In genomic region chr2:43424262-43425207, GRCh38 we compare ENCODE assay signal across 10 cellular contexts.
DNase-seq lines count a peak whose midpoint lies in the region; ATAC-seq and TF ChIP-seq lines count a peak whose summit lies in the region.
"Had no signal": no experiment of that assay in that cellular context is flagged by ENCODE, and none has a peak within 500 bp of the region (broad histone marks: within the 10 kb centered on the region; RNA-seq: fewer than 3 reads in every experiment).

No MANE protein-coding gene starts in this region.

- in situ Hi-C loops in transverse colon (cut with MboI; ENCODE audit: low pct_ligation_motif_present in 1 of 4, low pct_unique_long_range_greater_than_20kb in 1 of 4, low sequenced_read_pairs in 3 of 4), result no loop called here

- H3K4me3 Mint-ChIP-seq in activated CD8-positive, alpha-beta T cell treated with anti-CD3 and anti-CD28 coated beads for 36 hours, result no peak overlapping the region
- H3K4me3 Mint-ChIP-seq in activated CD8-positive, alpha-beta T cell treated with anti-CD3 and anti-CD28 coated beads, Interleukin-2, amount 10 ng/mL, durations not matched to agents 7 days and 5 days, result no peak overlapping the region
- no peak overlapping the region for H3K4me3 Mint-ChIP-seq in WTC11
- H3K4me3 Mint-ChIP-seq: neural progenitor cell had no signal

- H3K27ac Mint-ChIP-seq in activated CD8-positive, alpha-beta T cell treated with anti-CD3 and anti-CD28 coated beads for 36 hours, result peak overlapping the region; percentile 6
- H3K27ac Mint-ChIP-seq in activated CD8-positive, alpha-beta T cell treated with anti-CD3 and anti-CD28 coated beads, Interleukin-2, amount 10 ng/mL, durations not matched to agents 7 days and 5 days, result no peak overlapping the region
- no peak overlapping the region for H3K27ac Mint-ChIP-seq in WTC11
- H3K27ac Mint-ChIP-seq: neural progenitor cell had no signal

- peak; percentile 55 for DNase-seq in activated CD8-positive, alpha-beta T cell treated with anti-CD3 and anti-CD28 coated beads for 36 hours
- DNase-seq in activated CD8-positive, alpha-beta T cell treated with anti-CD3 and anti-CD28 coated beads, Interleukin-2, amount 10 ng/mL, durations not matched to agents 7 days and 5 days, result no peak
- DNase-seq in WTC11 (ENCODE audit: low spot score) (no peak), left colon (no peak), transverse colon (no peak), Ammon's horn (ENCODE audit: low spot score) (no peak), SHP77 treated with DMSO at 0.1 percent for 48 hours (lab: John Stamatoyannopoulos, UW) (no peak), GOT3 (lab: John Stamatoyannopoulos, UW) (no peak)
- DNase-seq: Kasumi-1 had no signal

- intact Hi-C loops in activated CD8-positive, alpha-beta T cell treated with anti-CD3 and anti-CD28 coated beads for 36 hours (cut with micrococcal nuclease), result loop anchor here (5.0 kb wide), 1 partner anchor 297 kb away; no protein-coding TSS in a partner anchor
- intact Hi-C loops in left colon (cut with DNase I, micrococcal nuclease) (no loop called here), transverse colon (cut with DNase I; ENCODE audit: low total_unique reads) (no loop called here)

- peaks cover 46% of the 10 kb centered on the region for H3K4me1 Mint-ChIP-seq in activated CD8-positive, alpha-beta T cell treated with anti-CD3 and anti-CD28 coated beads for 36 hours (ENCODE audit: low read depth)
- peaks cover 42% of the 10 kb centered on the region for H3K4me1 Mint-ChIP-seq in activated CD8-positive, alpha-beta T cell treated with anti-CD3 and anti-CD28 coated beads, Interleukin-2, amount 10 ng/mL, durations not matched to agents 7 days and 5 days (ENCODE audit: low read depth)
- H3K4me1 Mint-ChIP-seq in WTC11, result no peaks in the 10 kb centered on the region

- H3K27me3 ChIP-seq in transverse colon, result no peaks in the 10 kb centered on the region
- H3K27me3 ChIP-seq: neural progenitor cell had no signal

- H3K4me1 ChIP-seq in transverse colon, result peaks cover 21 to 46% (median 38%) of the 10 kb centered on the region in 4 donors
- H3K4me1 ChIP-seq: neural progenitor cell had no signal

- H3K36me3 ChIP-seq in transverse colon, result no peaks in the 10 kb centered on the region
- H3K36me3 ChIP-seq: neural progenitor cell had no signal

- peak overlapping the region; percentile 65 to 82 (median 80) for H3K27ac ChIP-seq in transverse colon
- H3K27ac ChIP-seq: neural progenitor cell had no signal

- H3K27me3 Mint-ChIP-seq in activated CD8-positive, alpha-beta T cell treated with anti-CD3 and anti-CD28 coated beads for 36 hours, result no peaks in the 10 kb centered on the region
- no peaks in the 10 kb centered on the region for H3K27me3 Mint-ChIP-seq in activated CD8-positive, alpha-beta T cell treated with anti-CD3 and anti-CD28 coated beads, Interleukin-2, amount 10 ng/mL, durations not matched to agents 7 days and 5 days (ENCODE audit: low read depth)
- H3K27me3 Mint-ChIP-seq in WTC11 (ENCODE audit: low read depth), result no peaks in the 10 kb centered on the region

- no peak for TF ChIP-seq CTCF in activated CD8-positive, alpha-beta T cell treated with anti-CD3 and anti-CD28 coated beads for 36 hours (IDR thresholded peaks at IDR 0.05)
- TF ChIP-seq CTCF in WTC11 (IDR thresholded peaks at IDR 0.05), result no peak
- TF ChIP-seq CTCF in transverse colon (IDR thresholded peaks at IDR 0.05), result no peak

- POLR2A ChIA-PET in activated CD8-positive, alpha-beta T cell treated with anti-CD3 and anti-CD28 coated beads for 36 hours (lab: Charles Lee), result interaction anchor here (0.8 to 1.3 kb wide), 3 partner anchors 10 to 197 kb away, joined by 3 to 4 read pairs (median 3); no protein-coding TSS in a partner anchor
- POLR2A ChIA-PET in activated CD8-positive, alpha-beta T cell treated with anti-CD3 and anti-CD28 coated beads, Interleukin-2, amount 10 ng/mL, durations not matched to agents 7 days and 5 days (lab: Charles Lee), result no interaction called here
- POLR2A ChIA-PET in WTC11 (lab: Charles Lee), result no interaction called here

- TF ChIP-seq EP300 in transverse colon (IDR thresholded peaks at IDR 0.05; ENCODE audit: low read depth), result no peak

- H3K36me3 Mint-ChIP-seq in activated CD8-positive, alpha-beta T cell treated with anti-CD3 and anti-CD28 coated beads for 36 hours (ENCODE audit: low read depth), result peaks cover 33% of the 10 kb centered on the region
- peaks cover 38% of the 10 kb centered on the region for H3K36me3 Mint-ChIP-seq in activated CD8-positive, alpha-beta T cell treated with anti-CD3 and anti-CD28 coated beads, Interleukin-2, amount 10 ng/mL, durations not matched to agents 7 days and 5 days (ENCODE audit: low read depth)
- H3K36me3 Mint-ChIP-seq in WTC11, result 0 out of 2 replicates have a peak, but pooled peaks cover 3% of the 10 kb centered on the region

- WGBS in transverse colon (ENCODE audit: low coverage in 1 of 2), 2 donors, result 16 to 44% methylated on average over 3 to 6 of the region's 6 CpGs

- no peaks in the 10 kb centered on the region for H3K9me3 ChIP-seq in transverse colon

- no peak overlapping the region for H3K4me3 ChIP-seq in transverse colon
- H3K4me3 ChIP-seq: neural progenitor cell had no signal

- H3K9me3 Mint-ChIP-seq in activated CD8-positive, alpha-beta T cell treated with anti-CD3 and anti-CD28 coated beads for 36 hours, result no peaks in the 10 kb centered on the region
- no peaks in the 10 kb centered on the region for H3K9me3 Mint-ChIP-seq in activated CD8-positive, alpha-beta T cell treated with anti-CD3 and anti-CD28 coated beads, Interleukin-2, amount 10 ng/mL, durations not matched to agents 7 days and 5 days (ENCODE audit: insufficient read depth)
- no peaks in the 10 kb centered on the region for H3K9me3 Mint-ChIP-seq in WTC11
- H3K9me3 Mint-ChIP-seq: neural progenitor cell had no signal

- no peak for TF ChIP-seq POLR2A in transverse colon (IDR thresholded peaks at IDR 0.05)

- CTCF ChIA-PET in activated CD8-positive, alpha-beta T cell treated with anti-CD3 and anti-CD28 coated beads for 36 hours (lab: Charles Lee), result interaction anchor here (0.9 to 2.9 kb wide), 4 partner anchors 22 to 59 kb away, joined by 4 to 9 read pairs (median 5); no protein-coding TSS in a partner anchor
- CTCF ChIA-PET in activated CD8-positive, alpha-beta T cell treated with anti-CD3 and anti-CD28 coated beads, Interleukin-2, amount 10 ng/mL, durations not matched to agents 7 days and 5 days (lab: Charles Lee), result interaction anchor here (0.9 to 2.2 kb wide), 6 partner anchors 28 to 449 kb away, joined by 3 to 10 read pairs (median 4); no protein-coding TSS in a partner anchor
- CTCF ChIA-PET in WTC11 (lab: Charles Lee), result no interaction called here

- peak; percentile 25 for ATAC-seq in activated CD8-positive, alpha-beta T cell treated with anti-CD3 and anti-CD28 coated beads for 36 hours
- no peak for ATAC-seq in activated CD8-positive, alpha-beta T cell treated with anti-CD3 and anti-CD28 coated beads, Interleukin-2, amount 10 ng/mL, durations not matched to agents 7 days and 5 days
- no peak for ATAC-seq in WTC11
- ATAC-seq in left colon, result peak; percentile 71

TF ChIP-seq in WTC11, 78 proteins besides CTCF, POLR2A, EP300 and RAD21:
- TF ChIP-seq SMAD4 (CRISPR knock-in tag; IDR thresholded peaks at IDR 0.05) (no peak), HMGA2 (CRISPR knock-in tag; IDR thresholded peaks at IDR 0.05) (no peak), GABPB1 (CRISPR knock-in tag; IDR thresholded peaks at IDR 0.05) (peak; percentile 39; the same call in 1 of the 2 replicates)

Comparison
In these comparisons a context has a peak if more than half of its experiments do, and no peak if none do; other contexts are left out.
1. ATAC-seq: peak in activated CD8-positive, alpha-beta T cell treated with anti-CD3 and anti-CD28 coated beads for 36 hours (single experiment) and left colon (single experiment); none in activated CD8-positive, alpha-beta T cell treated with anti-CD3 and anti-CD28 coated beads, Interleukin-2, amount 10 ng/mL, durations not matched to agents 7 days and 5 days (single experiment) and WTC11 (single experiment).